8 cellular contexts compared by ENCODE assay signal in genomic region chr3:10116138-10116460, GRCh38. TPM values are rescaled to one million over a fixed set of nuclear protein-coding genes. Genes with fewer than 3 reads are reported as not detected.
DNase-seq lines count a peak whose midpoint lies in the region; ATAC-seq, FAIRE-seq and TF ChIP-seq lines count a peak whose summit lies in the region.

No MANE protein-coding gene starts in this region.

- no peaks in the 10 kb centered on the region for H3K9me1 ChIP-seq in K562 (ENCODE audit: control insufficient read depth, insufficient read depth, low read length)

- H3K4me2 ChIP-seq in K562 (ENCODE audit: insufficient read depth, low read length) = peak overlapping the region; percentile 100

- peak overlapping the region; percentile 38 for H3K27ac ChIP-seq in ACC112 (ENCODE audit: low read depth, low read length)
- peak overlapping the region; percentile 78 for H3K27ac ChIP-seq in K562 (ENCODE audit: extremely low read depth, low read depth, low read length)
- H3K27ac ChIP-seq in thymus (ENCODE audit: low read depth) = no peak overlapping the region

- peak overlapping the region; percentile 77 to 96 for H3K9ac ChIP-seq in K562 (ENCODE audit: insufficient read depth in 1 of 2, low read depth in 2 of 2, low read length in 2 of 2)

- no peak for DNase-seq in LNCaP clone FGC (ENCODE audit: low read depth)
- DNase-seq in K562 (ENCODE audit: extremely low read depth in 1 of 4, low spot score in 3 of 4) = peak; percentile 40 to 60 (median 52)
- DNase-seq in left kidney (ENCODE audit: low read depth, low spot score) = peak; percentile 57
- no peak for DNase-seq in G401 (ENCODE audit: low spot score)
- DNase-seq in GF-D8 (lab: John Stamatoyannopoulos, UW) = no peak

- WGBS in K562 (ENCODE audit: insufficient coverage, low coverage, missing lambda C conversion rate) = 1% methylated on average over 10 of the region's 10 CpGs
- WGBS in thymus = under 1% methylated on average over 10 of the region's 10 CpGs

- TF ChIP-seq CTCF in LNCaP clone FGC (IDR thresholded peaks at IDR 0.05; ENCODE audit: control insufficient read depth, extremely low read depth, insufficient read depth) (no peak), K562 (IDR thresholded peaks at IDR 0.05 in 2 of 3, conservative IDR thresholded peaks at IDR 0.05 in 1 of 3; ENCODE audit: insufficient read depth in 2 of 3, low read depth in 1 of 3, low read length in 3 of 3) (no peak)

- in situ Hi-C loops in K562 (cut with MboI) (no loop called here), G401 (cut with HindIII; ENCODE audit: low sequenced_read_pairs) (no loop called here)

- no peak for TF ChIP-seq POLR2A in K562 (conservative IDR thresholded peaks at IDR 0.05)

- no peaks in the 10 kb centered on the region for H3K9me3 ChIP-seq in K562 (replicated peaks; ENCODE audit: control insufficient read depth, insufficient read depth, low read depth, low read length)
- no peaks in the 10 kb centered on the region for H3K9me3 ChIP-seq in thymus (ENCODE audit: control insufficient read depth)

- H2AFZ ChIP-seq in ACC112 (ENCODE audit: low read length, unreplicated experiment) = peak overlapping the region; percentile 82
- peak overlapping the region; percentile 93 for H2AFZ ChIP-seq in K562 (ENCODE audit: low read depth, low read length)

- H3K4me1 ChIP-seq in ACC112 (ENCODE audit: control insufficient read depth, insufficient read depth, low read length, unreplicated experiment) (peaks cover 21% of the 10 kb centered on the region), K562 (replicated peaks in 1 of 2; ENCODE audit: control insufficient read depth in 2 of 2, insufficient read depth in 2 of 2, low read length in 2 of 2) (peaks cover 9 to 14% of the 10 kb centered on the region in 2 experiments; a peak in 3 of 5 replicates), thymus (ENCODE audit: control insufficient read depth, insufficient read depth, low read length) (peaks cover 9% of the 10 kb centered on the region)

- no peak; a peak in 1 of 4 replicates for TF ChIP-seq RAD21 in K562 (CRISPR knock-in tag; conservative IDR thresholded peaks at IDR 0.05 in 1 of 2, IDR thresholded peaks at IDR 0.05 in 1 of 2)

- TF ChIP-seq EP300 in K562 (IDR thresholded peaks at IDR 0.05; ENCODE audit: low read length) = no peak

- H3K4me3 ChIP-seq in ACC112 (ENCODE audit: low read depth, low read length) (peak overlapping the region; percentile 97), LNCaP clone FGC (ENCODE audit: low read depth, low read length) (peak overlapping the region; percentile 98), K562 (peak overlapping the region; percentile 67), thymus (ENCODE audit: low read length) (peak overlapping the region; percentile 65)

- no peaks in the 10 kb centered on the region for H3K27me3 ChIP-seq in ACC112 (ENCODE audit: insufficient read depth, low read length)
- no peaks in the 10 kb centered on the region for H3K27me3 ChIP-seq in K562 (ENCODE audit: control insufficient read depth in 2 of 2, insufficient read depth in 2 of 2, low read length in 2 of 2)
- no peaks in the 10 kb centered on the region for H3K27me3 ChIP-seq in thymus (ENCODE audit: control insufficient read depth, insufficient read depth)

- no peaks in the 10 kb centered on the region for H3K36me3 ChIP-seq in ACC112 (ENCODE audit: insufficient read depth, low read length)
- peaks cover 30% of the 10 kb centered on the region for H3K36me3 ChIP-seq in K562 (ENCODE audit: control insufficient read depth, insufficient read depth, low read length)
- H3K36me3 ChIP-seq in thymus (ENCODE audit: control insufficient read depth, insufficient read depth) = peaks cover 6% of the 10 kb centered on the region

- H4K20me1 ChIP-seq in K562 (replicated peaks; ENCODE audit: control insufficient read depth, insufficient read depth, low read length) = peaks cover 12% of the 10 kb centered on the region; the same call in 1 of the 2 replicates

- FAIRE-seq in K562 (lab: Jason Lieb, UNC) = no peak

- intact Hi-C loops in K562 (cut with micrococcal nuclease) = no loop called here

- H3K79me2 ChIP-seq in ACC112 (ENCODE audit: control insufficient read depth, insufficient read depth, low read length, unreplicated experiment) (peaks cover 55% of the 10 kb centered on the region), K562 (ENCODE audit: control insufficient read depth, insufficient read depth, low read length) (peaks cover 55% of the 10 kb centered on the region)

- ATAC-seq in GM18873 (IDR thresholded peaks at IDR 0.05; ENCODE audit: low FRiP score, unreplicated experiment) (peak; percentile 13), K562 (peak; percentile 59)

- BruUV-seq in K562 (replicated peaks; lab: Mats Ljungman, UMichigan) = no TSS peak

- CTCF ChIA-PET in K562 (lab: Yijun Ruan, JAX; ENCODE audit: low intra/inter-chr PET ratio) = no interaction called here

- POLR2A ChIA-PET in K562 (lab: Yijun Ruan, JAX) = interaction anchor here (0.7 to 2.4 kb wide), 5 partner anchors 9 to 27 kb away, joined by 3 to 7 read pairs (median 3); no protein-coding TSS in a partner anchor

RNA-seq across cellular contexts. Expression of gene BRK1, which starts 0.6 kb away (rescaled TPM):
- 34.5 and 36.9 TPM in 2 replicates for total RNA-seq in K562 (2011; cell fraction: chromatin; rRNA removed; ENCODE audit: low replicate concordance)
- total RNA-seq in K562 (2011; cell fraction: nucleolus; rRNA removed) = 28.4 and 29.7 TPM in 2 replicates
- total RNA-seq in K562 (2011; cell fraction: nucleoplasm; rRNA removed) = 50.7 and 104 TPM in 2 replicates
- total RNA-seq in K562 (2014; rRNA removed) (105 and 110 TPM in 2 replicates), K562 (2014; rRNA removed; fragmentation: Illumina TruSeq; extraction: Trizol) (148 and 174 TPM in 2 replicates), K562 (2015; rRNA removed; fragmentation: Illumina TruSeq; extraction: Trizol) (148 and 161 TPM in 2 replicates), K562 (2021) (139 and 140 TPM in 2 replicates)
- polyA plus RNA-seq in K562 (2011; rRNA removed) (295 and 316 TPM in 2 replicates), K562 (2014; fragmentation: Illumina TruSeq; extraction: Trizol) (250 and 293 TPM in 2 replicates), K562 (2014; fragmentation: Nextera tagmentation; extraction: Ambion mirVana) (100 to 1,000 TPM; 538 to 634 TPM), K562 (2014; rRNA removed) (252 and 265 TPM in 2 replicates), thymus (222 TPM)
- 189 and 259 TPM in 2 replicates for polyA plus RNA-seq in K562 (2011; cell fraction: cytosol; rRNA removed)
- 67.0 and 104 TPM in 2 replicates for polyA plus RNA-seq in K562 (2011; cell fraction: nucleus; rRNA removed)
- polyA plus RNA-seq in K562 (2012) = 244 and 289 TPM in 2 replicates
- polyA minus RNA-seq in K562 (2011; rRNA and poly(A)+ RNA removed) = 110 and 120 TPM in 2 replicates
- polyA minus RNA-seq in K562 (2011; cell fraction: cytosol; rRNA and poly(A)+ RNA removed) = 37.0 and 45.9 TPM in 2 replicates
- 11.7 and 28.9 TPM in 2 replicates for polyA minus RNA-seq in K562 (2011; cell fraction: nucleus; rRNA and poly(A)+ RNA removed)
- total RNA-seq in G401 (2014; rRNA removed; shearing (Covaris generic)) = 114 and 121 TPM in 2 replicates

RNA-seq across cellular contexts. Expression of gene FANCD2OS, which starts 8.0 kb away (rescaled TPM):
- total RNA-seq in K562 (2011; cell fraction: chromatin; rRNA removed; ENCODE audit: low replicate concordance) = not detected in 2 replicates
- not detected in 2 replicates for total RNA-seq in K562 (2011; cell fraction: nucleolus; rRNA removed)
- not detected in 2 replicates for total RNA-seq in K562 (2011; cell fraction: nucleoplasm; rRNA removed)
- not detected in 2 replicates for total RNA-seq in K562 (2014; rRNA removed)
- total RNA-seq in K562 (2014; rRNA removed; fragmentation: Illumina TruSeq; extraction: Trizol) = not detected in 2 replicates
- total RNA-seq in K562 (2015; rRNA removed; fragmentation: Illumina TruSeq; extraction: Trizol) = not detected in 2 replicates
- total RNA-seq in K562 (2021) = not detected in 2 replicates
- polyA plus RNA-seq in K562 (2011; rRNA removed) = not detected in 2 replicates
- polyA plus RNA-seq in K562 (2011; cell fraction: cytosol; rRNA removed) = not detected in 2 replicates
- polyA plus RNA-seq in K562 (2011; cell fraction: nucleus; rRNA removed) = not detected in 2 replicates
- not detected in 2 replicates for polyA plus RNA-seq in K562 (2012)
- polyA plus RNA-seq in K562 (2014; fragmentation: Illumina TruSeq; extraction: Trizol) = not detected in 2 replicates
- not detected for polyA plus RNA-seq in K562 (2014; fragmentation: Nextera tagmentation; extraction: Ambion mirVana)
- not detected in 2 replicates for polyA plus RNA-seq in K562 (2014; rRNA removed)
- polyA minus RNA-seq in K562 (2011; rRNA and poly(A)+ RNA removed) = not detected in 2 replicates
- polyA minus RNA-seq in K562 (2011; cell fraction: cytosol; rRNA and poly(A)+ RNA removed) = not detected in 2 replicates
- not detected in 2 replicates for polyA minus RNA-seq in K562 (2011; cell fraction: nucleus; rRNA and poly(A)+ RNA removed)
- 0.18 TPM for polyA plus RNA-seq in thymus
- total RNA-seq in G401 (2014; rRNA removed; shearing (Covaris generic)) = not detected in 2 replicates

RNA-seq across cellular contexts. Expression of gene VHL, which starts 25.5 kb away (rescaled TPM):
- total RNA-seq in K562 (2011; cell fraction: chromatin; rRNA removed; ENCODE audit: low replicate concordance) = 75.2 and 83.6 TPM in 2 replicates
- total RNA-seq in K562 (2011; cell fraction: nucleolus; rRNA removed) = 45.5 and 50.2 TPM in 2 replicates
- total RNA-seq in K562 (2011; cell fraction: nucleoplasm; rRNA removed) = 91.8 and 160 TPM in 2 replicates
- total RNA-seq in K562 (2014; rRNA removed) (73.9 and 82.2 TPM in 2 replicates), K562 (2014; rRNA removed; fragmentation: Illumina TruSeq; extraction: Trizol) (109 and 120 TPM in 2 replicates), K562 (2015; rRNA removed; fragmentation: Illumina TruSeq; extraction: Trizol) (90.5 and 91.1 TPM in 2 replicates), K562 (2021) (79.4 and 93.6 TPM in 2 replicates)
- polyA plus RNA-seq in K562 (2011; rRNA removed) (49.8 and 55.3 TPM in 2 replicates), K562 (2014; fragmentation: Illumina TruSeq; extraction: Trizol) (73.5 and 84.1 TPM in 2 replicates), K562 (2014; fragmentation: Nextera tagmentation; extraction: Ambion mirVana) (10 to 100 TPM; 16.3 to 22.7 TPM), K562 (2014; rRNA removed) (58.7 and 74.2 TPM in 2 replicates), thymus (78.0 TPM)
- 19.7 and 34.1 TPM in 2 replicates for polyA plus RNA-seq in K562 (2011; cell fraction: cytosol; rRNA removed)
- polyA plus RNA-seq in K562 (2011; cell fraction: nucleus; rRNA removed) = 35.5 and 39.4 TPM in 2 replicates
- polyA plus RNA-seq in K562 (2012) = 78.7 and 123 TPM in 2 replicates
- polyA minus RNA-seq in K562 (2011; rRNA and poly(A)+ RNA removed) = 70.6 and 72.7 TPM in 2 replicates
- polyA minus RNA-seq in K562 (2011; cell fraction: cytosol; rRNA and poly(A)+ RNA removed) = 22.2 and 30.4 TPM in 2 replicates
- polyA minus RNA-seq in K562 (2011; cell fraction: nucleus; rRNA and poly(A)+ RNA removed) = 11.8 and 13.1 TPM in 2 replicates
- 88.5 and 95.8 TPM in 2 replicates for total RNA-seq in G401 (2014; rRNA removed; shearing (Covaris generic))

RNA-seq across cellular contexts. Expression of gene IRAK2, which starts 48.6 kb away (rescaled TPM):
- 3.6 and 5.6 TPM in 2 replicates for total RNA-seq in K562 (2011; cell fraction: chromatin; rRNA removed; ENCODE audit: low replicate concordance)
- 3.4 and 4.5 TPM in 2 replicates for total RNA-seq in K562 (2011; cell fraction: nucleolus; rRNA removed)
- total RNA-seq in K562 (2011; cell fraction: nucleoplasm; rRNA removed) = 3.7 and 4.1 TPM in 2 replicates
- 2.5 and 4.7 TPM in 2 replicates for total RNA-seq in K562 (2014; rRNA removed)
- 2.7 TPM in 2 replicates for total RNA-seq in K562 (2014; rRNA removed; fragmentation: Illumina TruSeq; extraction: Trizol)
- 1.7 and 1.8 TPM in 2 replicates for total RNA-seq in K562 (2015; rRNA removed; fragmentation: Illumina TruSeq; extraction: Trizol)
- 3.1 and 3.2 TPM in 2 replicates for total RNA-seq in K562 (2021)
- 3.6 and 4.4 TPM in 2 replicates for polyA plus RNA-seq in K562 (2011; rRNA removed)
- 4.2 and 5.7 TPM in 2 replicates for polyA plus RNA-seq in K562 (2011; cell fraction: cytosol; rRNA removed)
- polyA plus RNA-seq in K562 (2011; cell fraction: nucleus; rRNA removed) = 1.3 and 1.9 TPM in 2 replicates
- 1.8 and 2.8 TPM in 2 replicates for polyA plus RNA-seq in K562 (2012)
- 3.2 and 3.8 TPM in 2 replicates for polyA plus RNA-seq in K562 (2014; fragmentation: Illumina TruSeq; extraction: Trizol)
- 1 to 10 TPM in 1 of 2 experiments, under 1 TPM in 1; 0.42 to 1.0 TPM for polyA plus RNA-seq in K562 (2014; fragmentation: Nextera tagmentation; extraction: Ambion mirVana)
- polyA plus RNA-seq in K562 (2014; rRNA removed) = 2.7 and 2.9 TPM in 2 replicates
- polyA minus RNA-seq in K562 (2011; rRNA and poly(A)+ RNA removed) = 2.3 and 3.5 TPM in 2 replicates
- 1.9 and 3.1 TPM in 2 replicates for polyA minus RNA-seq in K562 (2011; cell fraction: cytosol; rRNA and poly(A)+ RNA removed)
- 1.1 and 1.2 TPM in 2 replicates for polyA minus RNA-seq in K562 (2011; cell fraction: nucleus; rRNA and poly(A)+ RNA removed)
- polyA plus RNA-seq in thymus = 3.3 TPM
- total RNA-seq in G401 (2014; rRNA removed; shearing (Covaris generic)) = 2.4 and 2.5 TPM in 2 replicates

Comparison
In these comparisons a context has a peak if more than half of its experiments do, and no peak if none do; other contexts are left out.
1. DNase-seq: peak in K562 (4 of 4) and left kidney (single experiment); none in LNCaP clone FGC (single experiment), G401 (single experiment) and GF-D8 (single experiment).
2. Peak in every context shown above with its lines, with median percentiles within 50 percentile points of each other: H3K4me3 ChIP-seq.